In the genomic region with DNA sequence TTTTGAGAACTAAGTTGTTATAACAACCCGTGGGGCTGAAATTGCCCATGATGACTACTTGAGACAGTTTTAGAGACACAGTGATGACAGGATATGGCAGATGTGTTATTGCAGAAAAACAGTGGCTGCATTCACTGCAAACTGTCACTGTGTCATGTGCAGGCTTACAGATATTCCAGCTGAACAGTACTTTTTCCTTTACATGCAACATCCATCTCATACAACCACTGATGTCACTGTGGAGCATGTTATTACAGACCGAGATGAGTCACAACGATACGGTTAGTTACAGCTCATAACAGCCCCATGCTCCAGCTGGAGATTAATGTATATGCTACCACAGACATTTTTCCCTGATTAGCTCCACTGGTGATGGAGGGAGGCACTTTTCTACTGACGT, we compare ENCODE assay signal across 10 cellular contexts.
DNase-seq lines count a peak whose midpoint lies in the region; ATAC-seq and TF ChIP-seq lines count a peak whose summit lies in the region.
"Had no signal": no experiment of that assay in that cellular context is flagged by ENCODE, and none has a peak within 500 bp of the region (broad histone marks: within the 10 kb centered on the region; RNA-seq: fewer than 3 reads in every experiment).

No MANE protein-coding gene starts in this region.

- H3K4me3 ChIP-seq in endodermal cell (ENCODE audit: low read length) = no peak overlapping the region
- H3K4me3 ChIP-seq: gastrocnemius medialis, right atrium auricular region had no signal

- peak; percentile 93 for ATAC-seq in HG02763 (IDR thresholded peaks at IDR 0.05; ENCODE audit: unreplicated experiment)
- ATAC-seq in stimulated activated memory B cell treated with anti-CD40 and anti-IgM and Interleukin-4, amounts not matched to agents 10 μg/mL and 1 μg/mL and 100 μg/mL, for 72 hours = peak; percentile 67
- ATAC-seq: gastrocnemius medialis had no signal

- no peak overlapping the region for H3K27ac Mint-ChIP-seq in stimulated activated memory B cell treated with anti-CD40 and anti-IgM and Interleukin-4, amounts not matched to agents 10 μg/mL and 1 μg/mL and 100 μg/mL, for 72 hours
- no peak overlapping the region for H3K27ac Mint-ChIP-seq in endodermal cell
- H3K27ac Mint-ChIP-seq in activated naive CD4-positive, alpha-beta T cell treated with anti-CD3 and anti-CD28 coated beads, Interleukin-2, amount 10 ng/mL, durations not matched to agents 7 days and 5 days = no peak overlapping the region

- peaks cover under 1% of the 10 kb centered on the region for H3K9me3 Mint-ChIP-seq in stimulated activated memory B cell treated with anti-CD40 and anti-IgM and Interleukin-4, amounts not matched to agents 10 μg/mL and 1 μg/mL and 100 μg/mL, for 72 hours
- H3K9me3 Mint-ChIP-seq in endodermal cell = no peaks in the 10 kb centered on the region
- no peaks in the 10 kb centered on the region for H3K9me3 Mint-ChIP-seq in activated naive CD4-positive, alpha-beta T cell treated with anti-CD3 and anti-CD28 coated beads, Interleukin-2, amount 10 ng/mL, durations not matched to agents 7 days and 5 days

- CTCF ChIA-PET in activated naive CD4-positive, alpha-beta T cell treated with anti-CD3 and anti-CD28 coated beads, Interleukin-2, amount 10 ng/mL, durations not matched to agents 7 days and 5 days (lab: Charles Lee) = no interaction called here

- H3K4me1 Mint-ChIP-seq in stimulated activated memory B cell treated with anti-CD40 and anti-IgM and Interleukin-4, amounts not matched to agents 10 μg/mL and 1 μg/mL and 100 μg/mL, for 72 hours = no peaks in the 10 kb centered on the region
- no peaks in the 10 kb centered on the region for H3K4me1 Mint-ChIP-seq in endodermal cell
- no peaks in the 10 kb centered on the region for H3K4me1 Mint-ChIP-seq in activated naive CD4-positive, alpha-beta T cell treated with anti-CD3 and anti-CD28 coated beads, Interleukin-2, amount 10 ng/mL, durations not matched to agents 7 days and 5 days

- DNase-seq in NCI-H82 (lab: John Stamatoyannopoulos, UW) (peak; percentile 49), NCI-H82 treated with DMSO at 0.1 percent for 48 hours (lab: John Stamatoyannopoulos, UW; ENCODE audit: unreplicated experiment) (no peak), NCI-H460 (ENCODE audit: extremely low read depth, low read depth) (peak; percentile 20), endodermal cell (no peak), AML-193 (lab: John Stamatoyannopoulos, UW) (no peak)
- DNase-seq in activated naive CD4-positive, alpha-beta T cell treated with anti-CD3 and anti-CD28 coated beads, Interleukin-2, amount 10 ng/mL, durations not matched to agents 7 days and 5 days = no peak
- DNase-seq: gastrocnemius medialis had no signal

- H3K36me3 ChIP-seq in endodermal cell (ENCODE audit: control insufficient read depth, insufficient read depth, low read length) = no peaks in the 10 kb centered on the region
- H3K36me3 ChIP-seq: gastrocnemius medialis, right atrium auricular region had no signal

- H3K4me1 ChIP-seq in endodermal cell (ENCODE audit: control insufficient read depth, insufficient read depth, low read length) = no peaks in the 10 kb centered on the region
- H3K4me1 ChIP-seq: gastrocnemius medialis, right atrium auricular region had no signal

- H3K9ac ChIP-seq in endodermal cell (ENCODE audit: extremely low read depth, low read length, poor library complexity, severe bottlenecking) = no peak overlapping the region

- H3K4me3 Mint-ChIP-seq in stimulated activated memory B cell treated with anti-CD40 and anti-IgM and Interleukin-4, amounts not matched to agents 10 μg/mL and 1 μg/mL and 100 μg/mL, for 72 hours = no peak overlapping the region
- H3K4me3 Mint-ChIP-seq in endodermal cell = no peak overlapping the region
- H3K4me3 Mint-ChIP-seq in activated naive CD4-positive, alpha-beta T cell treated with anti-CD3 and anti-CD28 coated beads, Interleukin-2, amount 10 ng/mL, durations not matched to agents 7 days and 5 days = no peak overlapping the region

- H3K27ac ChIP-seq in endodermal cell (ENCODE audit: low read depth, low read length) = no peak overlapping the region
- H3K27ac ChIP-seq: gastrocnemius medialis, right atrium auricular region had no signal

- peaks cover 4% of the 10 kb centered on the region for H3K9me3 ChIP-seq in endodermal cell (ENCODE audit: control insufficient read depth, low read length)
- H3K9me3 ChIP-seq: gastrocnemius medialis, right atrium auricular region had no signal

- H3K36me3 Mint-ChIP-seq in stimulated activated memory B cell treated with anti-CD40 and anti-IgM and Interleukin-4, amounts not matched to agents 10 μg/mL and 1 μg/mL and 100 μg/mL, for 72 hours = peaks cover 1% of the 10 kb centered on the region
- no peaks in the 10 kb centered on the region for H3K36me3 Mint-ChIP-seq in endodermal cell (ENCODE audit: low read depth)
- H3K36me3 Mint-ChIP-seq in activated naive CD4-positive, alpha-beta T cell treated with anti-CD3 and anti-CD28 coated beads, Interleukin-2, amount 10 ng/mL, durations not matched to agents 7 days and 5 days = no peaks in the 10 kb centered on the region

- no peaks in the 10 kb centered on the region for H3K27me3 ChIP-seq in endodermal cell (ENCODE audit: control insufficient read depth, insufficient read depth, low read length, poor library complexity, severe bottlenecking)
- H3K27me3 ChIP-seq: gastrocnemius medialis, right atrium auricular region had no signal

- no peak for TF ChIP-seq CTCF in endodermal cell (conservative IDR thresholded peaks at IDR 0.05)

- H3K27me3 Mint-ChIP-seq in stimulated activated memory B cell treated with anti-CD40 and anti-IgM and Interleukin-4, amounts not matched to agents 10 μg/mL and 1 μg/mL and 100 μg/mL, for 72 hours = peaks cover 11% of the 10 kb centered on the region
- H3K27me3 Mint-ChIP-seq in endodermal cell (ENCODE audit: insufficient read depth) = no peaks in the 10 kb centered on the region
- H3K27me3 Mint-ChIP-seq in activated naive CD4-positive, alpha-beta T cell treated with anti-CD3 and anti-CD28 coated beads, Interleukin-2, amount 10 ng/mL, durations not matched to agents 7 days and 5 days = no peaks in the 10 kb centered on the region

- 95 to 100% methylated on average over 1 to 5 of the region's 5 CpGs for WGBS in endodermal cell (ENCODE audit: insufficient coverage in 1 of 2, insufficient read length in 1 of 2), 2 experiments

Comparison
In these comparisons a context has a peak if more than half of its experiments do, and no peak if none do; other contexts are left out.
1. DNase-seq: peak in NCI-H82 (single experiment) and NCI-H460 (single experiment); none in NCI-H82 treated with DMSO at 0.1 percent for 48 hours (single experiment), endodermal cell (single experiment), activated naive CD4-positive, alpha-beta T cell treated with anti-CD3 and anti-CD28 coated beads, Interleukin-2, amount 10 ng/mL, durations not matched to agents 7 days and 5 days (single experiment) and AML-193 (0 of 2).